ENCODE assay signal across 17 cellular contexts in the genomic region with DNA sequence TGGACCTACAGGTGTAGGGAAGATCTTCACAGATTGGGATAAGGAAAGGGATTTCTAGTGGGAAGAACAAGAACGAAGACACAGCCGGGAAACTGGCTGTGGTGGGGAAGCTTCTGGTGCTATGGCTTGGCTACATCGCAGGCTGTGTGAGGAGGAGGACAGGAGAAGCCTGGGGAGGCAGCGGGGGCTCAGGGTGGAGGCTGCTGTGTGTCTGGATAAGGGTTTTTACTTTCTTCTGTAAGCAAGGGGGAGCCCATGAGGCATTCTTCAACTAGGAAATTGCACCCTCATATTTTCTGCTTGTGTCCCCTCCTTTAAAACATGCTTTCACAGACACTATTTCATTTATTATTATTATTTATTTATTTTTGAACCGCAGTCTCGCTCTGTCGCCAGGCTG. TPM values are rescaled to one million over a fixed set of nuclear protein-coding genes. Genes with fewer than 3 reads are reported as not detected.
DNase-seq lines count a peak whose midpoint lies in the region; ATAC-seq, FAIRE-seq and TF ChIP-seq lines count a peak whose summit lies in the region.
"Had no signal": no experiment of that assay in that cellular context is flagged by ENCODE, and none has a peak within 500 bp of the region (broad histone marks: within the 10 kb centered on the region; RNA-seq: fewer than 3 reads in every experiment).

No MANE protein-coding gene starts in this region.

- peak; percentile 55 for DNase-seq in A673 (ENCODE audit: low spot score)
- no peak for DNase-seq in GM10248 (ENCODE audit: extremely low spot score)
- no peak for DNase-seq in fibroblast of pulmonary artery (ENCODE audit: low read depth)
- DNase-seq in activated CD4-positive, alpha-beta memory T cell treated with anti-CD3 and anti-CD28 coated beads, Interleukin-2, amount 10 ng/mL, durations not matched to agents 7 days and 5 days: no peak
- no peak for DNase-seq in T-helper 9 cell
- DNase-seq in HepG2 (ENCODE audit: low spot score): no peak
- DNase-seq: activated naive CD8-positive, alpha-beta T cell treated with anti-CD3 and anti-CD28 coated beads for 36 hours; DMS79; glutamatergic neuron; NCI-H526 treated with DMSO at 0.1 percent for 48 hours; psoas muscle; Right ventricle myocardium superior had no signal

- peaks cover 23% of the 10 kb centered on the region for H3K4me1 ChIP-seq in A673 (ENCODE audit: insufficient read depth, low read length, poor library complexity, severe bottlenecking)
- H3K4me1 ChIP-seq in OCI-LY3 (ENCODE audit: low read length): peaks cover 26% of the 10 kb centered on the region
- H3K4me1 ChIP-seq in HepG2 (ENCODE audit: insufficient read depth, low read length): peaks cover 50% of the 10 kb centered on the region

- no peak for TF ChIP-seq EP300 in HepG2 (IDR thresholded peaks at IDR 0.05; ENCODE audit: low read depth in 2 of 2, low read length in 2 of 2)
- TF ChIP-seq EP300 in HepG2 (CRISPR knock-in tag; IDR thresholded peaks at IDR 0.05; ENCODE audit: borderline replicate concordance): no peak

- H3K4me2 ChIP-seq in OCI-LY3 (ENCODE audit: low read length): no peak overlapping the region
- no peak overlapping the region for H3K4me2 ChIP-seq in HepG2 (ENCODE audit: low read depth, low read length)
- H3K4me2 ChIP-seq: KMS-11 had no signal

- H3K27me3 Mint-ChIP-seq in activated CD4-positive, alpha-beta memory T cell treated with anti-CD3 and anti-CD28 coated beads, Interleukin-2, amount 10 ng/mL, durations not matched to agents 7 days and 5 days: peaks cover 6% of the 10 kb centered on the region
- H3K27me3 Mint-ChIP-seq: activated naive CD8-positive, alpha-beta T cell treated with anti-CD3 and anti-CD28 coated beads for 36 hours had no signal

- H3K4me3 Mint-ChIP-seq in activated CD4-positive, alpha-beta memory T cell treated with anti-CD3 and anti-CD28 coated beads, Interleukin-2, amount 10 ng/mL, durations not matched to agents 7 days and 5 days: no peak overlapping the region
- H3K4me3 Mint-ChIP-seq: activated naive CD8-positive, alpha-beta T cell treated with anti-CD3 and anti-CD28 coated beads for 36 hours had no signal

- in situ Hi-C loops in HepG2 (cut with HindIII; ENCODE audit: extremely low pct_ligation_motif_present, low pct_unique_long_range_greater_than_20kb): no loop called here

- H4K20me1 ChIP-seq in OCI-LY3 (ENCODE audit: insufficient read depth, low read length) (no peaks in the 10 kb centered on the region), HepG2 (ENCODE audit: insufficient read depth, low read length) (no peaks in the 10 kb centered on the region)

- H3K4me3 ChIP-seq in A673 (ENCODE audit: low read depth, low read length, poor library complexity, severe bottlenecking): no peak overlapping the region
- no peak overlapping the region for H3K4me3 ChIP-seq in OCI-LY3 (ENCODE audit: low read length)
- no peak overlapping the region for H3K4me3 ChIP-seq in fibroblast of pulmonary artery (replicated peaks; ENCODE audit: low read depth, low read length)
- no peak overlapping the region for H3K4me3 ChIP-seq in HepG2 (replicated peaks in 1 of 3; ENCODE audit: insufficient read depth in 1 of 3, low read depth in 2 of 3, low read length in 3 of 3)
- H3K4me3 ChIP-seq: psoas muscle had no signal

- H3K9ac ChIP-seq in OCI-LY3 (ENCODE audit: low read length): no peak overlapping the region
- no peak overlapping the region for H3K9ac ChIP-seq in HepG2 (ENCODE audit: insufficient read depth, low read depth, low read length)
- H3K9ac ChIP-seq: KMS-11 had no signal

- H3K79me2 ChIP-seq in OCI-LY3 (ENCODE audit: low read length): peaks cover 20% of the 10 kb centered on the region
- peaks cover 15% of the 10 kb centered on the region for H3K79me2 ChIP-seq in HepG2 (ENCODE audit: insufficient read depth, low read length)

- POLR2A ChIA-PET in A673 (lab: Charles Lee; ENCODE audit: low non-redundant PET): interaction anchor here (0.6 kb wide), 1 partner anchor 206 kb away, joined by 3 read pairs; no protein-coding TSS in a partner anchor
- POLR2A ChIA-PET in GM10248 (lab: Yijun Ruan, JAX): no interaction called here
- POLR2A ChIA-PET in activated CD4-positive, alpha-beta memory T cell treated with anti-CD3 and anti-CD28 coated beads, Interleukin-2, amount 10 ng/mL, durations not matched to agents 7 days and 5 days (lab: Charles Lee): interaction anchor here (0.6 to 1.6 kb wide), 2 partner anchors 107 to 119 kb away, joined by 3 read pairs; no protein-coding TSS in a partner anchor
- POLR2A ChIA-PET in HepG2 (lab: Yijun Ruan, JAX): interaction anchor here (0.7 to 8.2 kb wide), 3 partner anchors 10 to 772 kb away, joined by 3 to 252 read pairs (median 4); no protein-coding TSS in a partner anchor

- H3K27ac Mint-ChIP-seq in activated CD4-positive, alpha-beta memory T cell treated with anti-CD3 and anti-CD28 coated beads, Interleukin-2, amount 10 ng/mL, durations not matched to agents 7 days and 5 days: no peak overlapping the region
- H3K27ac Mint-ChIP-seq: activated naive CD8-positive, alpha-beta T cell treated with anti-CD3 and anti-CD28 coated beads for 36 hours had no signal

- intact Hi-C loops in A673 (cut with micrococcal nuclease; ENCODE audit: unreplicated experiment): loop anchor here (5.0 kb wide), 1 partner anchor 202 kb away; no protein-coding TSS in a partner anchor
- intact Hi-C loops in HepG2 (cut with micrococcal nuclease; ENCODE audit: unreplicated experiment): no loop called here

- no peak for ATAC-seq in HG03025 (IDR thresholded peaks at IDR 0.05; ENCODE audit: low FRiP score, unreplicated experiment)
- no peak for ATAC-seq in HepG2
- ATAC-seq: psoas muscle had no signal

- BruUV-seq in A673 (replicated peaks; lab: Mats Ljungman, UMichigan): no TSS peak
- BruUV-seq in HepG2 (replicated peaks; lab: Mats Ljungman, UMichigan): no TSS peak

- TF ChIP-seq CTCF in A673 (conservative IDR thresholded peaks at IDR 0.05; ENCODE audit: low read depth, low read length): peak; percentile 41
- TF ChIP-seq CTCF in GM10248 (IDR thresholded peaks at IDR 0.05; ENCODE audit: control extremely low read depth, extremely low read depth, low read depth, missing control alignments): peak; percentile 24
- TF ChIP-seq CTCF in OCI-LY3 (IDR thresholded peaks at IDR 0.05; ENCODE audit: low read depth, low read length): 0 out of 2 replicates have a peak, but pooled peaks have one; percentile 13
- TF ChIP-seq CTCF in fibroblast of pulmonary artery (IDR thresholded peaks at IDR 0.05; ENCODE audit: low read length, missing control alignments): peak; percentile 12
- TF ChIP-seq CTCF in HepG2 (CRISPR knock-in tag; IDR thresholded peaks at IDR 0.05): no peak

- no peaks in the 10 kb centered on the region for H3K36me3 ChIP-seq in A673 (ENCODE audit: insufficient read depth, low read length, poor library complexity, severe bottlenecking)
- H3K36me3 ChIP-seq in OCI-LY3 (replicated peaks; ENCODE audit: low read depth, low read length): peaks cover 4% of the 10 kb centered on the region
- no peaks in the 10 kb centered on the region for H3K36me3 ChIP-seq in HepG2 (replicated peaks in 1 of 2; ENCODE audit: control insufficient read depth in 1 of 2, insufficient read depth in 2 of 2, low read length in 2 of 2)

- H3K9me3 Mint-ChIP-seq in activated CD4-positive, alpha-beta memory T cell treated with anti-CD3 and anti-CD28 coated beads, Interleukin-2, amount 10 ng/mL, durations not matched to agents 7 days and 5 days: no peaks in the 10 kb centered on the region
- H3K9me3 Mint-ChIP-seq: activated naive CD8-positive, alpha-beta T cell treated with anti-CD3 and anti-CD28 coated beads for 36 hours had no signal

- H2AFZ ChIP-seq in OCI-LY3 (ENCODE audit: low read depth, low read length): no peak overlapping the region
- H2AFZ ChIP-seq in HepG2 (ENCODE audit: low read length): no peak overlapping the region

- CTCF ChIA-PET in A673 (lab: Charles Lee) (interaction anchor here (0.6 to 1.1 kb wide), 3 partner anchors 31 to 45 kb away, joined by 3 to 9 read pairs (median 3); no protein-coding TSS in a partner anchor), GM10248 (lab: Yijun Ruan, JAX) (interaction anchor here (0.7 to 22.6 kb wide), 5 partner anchors 25 to 107 kb away, joined by 3 to 496 read pairs (median 6); partner anchors contain the start of genes AANAT and UBE2O), HepG2 (lab: Yijun Ruan, JAX; ENCODE audit: low intra/inter-chr PET ratio, low total read pairs) (interaction anchor here (2.1 to 4.5 kb wide), 2 partner anchors 38 to 44 kb away, joined by 9 to 86 read pairs; partner anchors contain the start of gene AANAT)
- CTCF ChIA-PET in activated CD4-positive, alpha-beta memory T cell treated with anti-CD3 and anti-CD28 coated beads, Interleukin-2, amount 10 ng/mL, durations not matched to agents 7 days and 5 days (lab: Charles Lee): interaction anchor here (0.7 to 7.5 kb wide), 7 partner anchors 10 to 106 kb away, joined by 4 to 46 read pairs (median 11); partner anchors contain the start of genes AANAT and UBE2O

- H3K36me3 Mint-ChIP-seq in activated CD4-positive, alpha-beta memory T cell treated with anti-CD3 and anti-CD28 coated beads, Interleukin-2, amount 10 ng/mL, durations not matched to agents 7 days and 5 days (ENCODE audit: low read depth): no peaks in the 10 kb centered on the region

- H3K9me3 ChIP-seq in A673 (ENCODE audit: low read depth, low read length, poor library complexity, severe bottlenecking) (no peaks in the 10 kb centered on the region), OCI-LY3 (ENCODE audit: insufficient read depth, low read length) (no peaks in the 10 kb centered on the region), HepG2 (ENCODE audit: low read length) (no peaks in the 10 kb centered on the region)
- H3K9me3 ChIP-seq: psoas muscle had no signal

- H3K4me1 Mint-ChIP-seq in activated CD4-positive, alpha-beta memory T cell treated with anti-CD3 and anti-CD28 coated beads, Interleukin-2, amount 10 ng/mL, durations not matched to agents 7 days and 5 days: peaks cover 48% of the 10 kb centered on the region

- no peak for TF ChIP-seq RAD21 in HepG2 (CRISPR knock-in tag; IDR thresholded peaks at IDR 0.05)

- 34% methylated on average over 7 of the region's 7 CpGs for WGBS in HepG2 (ENCODE audit: low lambda C conversion rate)

- FAIRE-seq in HepG2 (lab: Jason Lieb, UNC): no peak
- FAIRE-seq: endothelial cell of umbilical vein, GM12891 had no signal

- no peak overlapping the region for H3K27ac ChIP-seq in A673 (ENCODE audit: low read depth, low read length, poor library complexity, severe bottlenecking)
- H3K27ac ChIP-seq in OCI-LY3 (ENCODE audit: low read length): no peak overlapping the region
- H3K27ac ChIP-seq in HepG2 (ENCODE audit: extremely low read length, insufficient read depth, low read length): no peak overlapping the region
- H3K27ac ChIP-seq: KMS-11, psoas muscle had no signal

- H3K27me3 ChIP-seq in A673 (replicated peaks; ENCODE audit: insufficient read depth, low read depth, low read length, poor library complexity) (no peaks in the 10 kb centered on the region), OCI-LY3 (ENCODE audit: low read depth, low read length) (no peaks in the 10 kb centered on the region), HepG2 (ENCODE audit: control insufficient read depth in 1 of 2, insufficient read depth in 2 of 2, low read length in 2 of 2) (peaks cover 0 to 12% of the 10 kb centered on the region in 2 experiments; a peak in 3 of 5 replicates)

- TF ChIP-seq POLR2A in HepG2 (IDR thresholded peaks at IDR 0.05; ENCODE audit: insufficient read depth in 1 of 2, low read depth in 2 of 2, low read length in 2 of 2): no peak

RNA-seq across cellular contexts. Expression of gene RHBDF2, which starts 2.9 kb away (rescaled TPM):
- total RNA-seq in A673 (2021): 20.4 and 26.5 TPM in 2 replicates
- total RNA-seq in activated CD4-positive, alpha-beta memory T cell treated with anti-CD3 and anti-CD28 coated beads, Interleukin-2, amount 10 ng/mL, durations not matched to agents 7 days and 5 days: 10 to 100 TPM; 33.2 to 33.8 TPM
- 4.2 and 7.8 TPM in 2 replicates for total RNA-seq in HepG2 (2016; rRNA removed; fragmentation: Illumina TruSeq; extraction: Trizol)
- 3.3 and 3.4 TPM in 2 replicates for total RNA-seq in HepG2 (2016; cell fraction: cytosol; rRNA removed; fragmentation: Illumina TruSeq; extraction: Trizol; ENCODE audit: low read depth)
- 2.8 and 8.6 TPM in 2 replicates for total RNA-seq in HepG2 (2016; cell fraction: insoluble cytoplasmic fraction; rRNA removed; fragmentation: Illumina TruSeq; extraction: Trizol)
- 3.2 and 3.5 TPM in 2 replicates for total RNA-seq in HepG2 (2016; cell fraction: membrane; rRNA removed; fragmentation: Illumina TruSeq; extraction: Trizol)
- 10.0 and 14.7 TPM in 2 replicates for total RNA-seq in HepG2 (2016; cell fraction: nucleus; rRNA removed; fragmentation: Illumina TruSeq; extraction: Trizol)
- polyA plus RNA-seq in HepG2 (2011; rRNA removed): 24.2 and 27.6 TPM in 2 replicates
- 9.7 and 15.2 TPM in 2 replicates for polyA plus RNA-seq in HepG2 (2011; cell fraction: cytosol; rRNA removed)
- 96.1 and 124 TPM in 2 replicates for polyA plus RNA-seq in HepG2 (2011; cell fraction: nucleus; rRNA removed)
- 17.9 and 27.7 TPM in 2 replicates for polyA plus RNA-seq in HepG2 (2012)
- polyA plus RNA-seq in HepG2 (2016; cell fraction: cytosol; fragmentation: Illumina TruSeq; extraction: Trizol; ENCODE audit: low read depth): 1.2 and 1.5 TPM in 2 replicates
- 3.8 and 4.6 TPM in 2 replicates for polyA plus RNA-seq in HepG2 (2016; cell fraction: insoluble cytoplasmic fraction; fragmentation: Illumina TruSeq; extraction: Trizol; ENCODE audit: low read depth)
- polyA plus RNA-seq in HepG2 (2016; cell fraction: membrane; fragmentation: Illumina TruSeq; extraction: Trizol; ENCODE audit: low read depth): 2.0 and 3.1 TPM in 2 replicates
- polyA plus RNA-seq in HepG2 (2016; cell fraction: nucleus; fragmentation: Illumina TruSeq; extraction: Trizol; ENCODE audit: insufficient read depth, low read depth): 23.9 and 27.3 TPM in 2 replicates
- 8.1 and 40.4 TPM in 2 replicates for polyA minus RNA-seq in HepG2 (2011; rRNA and poly(A)+ RNA removed; ENCODE audit: low replicate concordance)
- polyA minus RNA-seq in HepG2 (2011; cell fraction: cytosol; rRNA and poly(A)+ RNA removed): 12.8 and 13.5 TPM in 2 replicates
- 26.5 and 30.6 TPM in 2 replicates for polyA minus RNA-seq in HepG2 (2011; cell fraction: nucleus; rRNA and poly(A)+ RNA removed)

RNA-seq across cellular contexts. Expression of gene CYGB, which starts 33.4 kb away (rescaled TPM):
- total RNA-seq in A673 (2021): 0.56 and 0.61 TPM in 2 replicates
- total RNA-seq in activated CD4-positive, alpha-beta memory T cell treated with anti-CD3 and anti-CD28 coated beads, Interleukin-2, amount 10 ng/mL, durations not matched to agents 7 days and 5 days: not detected
- total RNA-seq in HepG2 (2016; rRNA removed; fragmentation: Illumina TruSeq; extraction: Trizol): 27.1 and 28.9 TPM in 2 replicates
- 5.2 and 8.2 TPM in 2 replicates for total RNA-seq in HepG2 (2016; cell fraction: cytosol; rRNA removed; fragmentation: Illumina TruSeq; extraction: Trizol; ENCODE audit: low read depth)
- total RNA-seq in HepG2 (2016; cell fraction: insoluble cytoplasmic fraction; rRNA removed; fragmentation: Illumina TruSeq; extraction: Trizol): 25.6 and 28.4 TPM in 2 replicates
- 16.6 and 21.7 TPM in 2 replicates for total RNA-seq in HepG2 (2016; cell fraction: membrane; rRNA removed; fragmentation: Illumina TruSeq; extraction: Trizol)
- total RNA-seq in HepG2 (2016; cell fraction: nucleus; rRNA removed; fragmentation: Illumina TruSeq; extraction: Trizol): 14.7 and 17.2 TPM in 2 replicates
- 18.9 and 23.3 TPM in 2 replicates for polyA plus RNA-seq in HepG2 (2011; rRNA removed)
- polyA plus RNA-seq in HepG2 (2011; cell fraction: cytosol; rRNA removed): 19.3 and 25.5 TPM in 2 replicates
- 17.6 and 23.0 TPM in 2 replicates for polyA plus RNA-seq in HepG2 (2011; cell fraction: nucleus; rRNA removed)
- polyA plus RNA-seq in HepG2 (2012): 20.2 and 20.5 TPM in 2 replicates
- polyA plus RNA-seq in HepG2 (2016; cell fraction: cytosol; fragmentation: Illumina TruSeq; extraction: Trizol; ENCODE audit: low read depth): 6.2 and 7.9 TPM in 2 replicates
- polyA plus RNA-seq in HepG2 (2016; cell fraction: insoluble cytoplasmic fraction; fragmentation: Illumina TruSeq; extraction: Trizol; ENCODE audit: low read depth): 28.7 and 30.6 TPM in 2 replicates
- polyA plus RNA-seq in HepG2 (2016; cell fraction: membrane; fragmentation: Illumina TruSeq; extraction: Trizol; ENCODE audit: low read depth): 21.0 and 21.3 TPM in 2 replicates
- 24.9 and 26.1 TPM in 2 replicates for polyA plus RNA-seq in HepG2 (2016; cell fraction: nucleus; fragmentation: Illumina TruSeq; extraction: Trizol; ENCODE audit: insufficient read depth, low read depth)
- 0.26 and 16.8 TPM in 2 replicates for polyA minus RNA-seq in HepG2 (2011; rRNA and poly(A)+ RNA removed; ENCODE audit: low replicate concordance)
- 9.7 and 11.8 TPM in 2 replicates for polyA minus RNA-seq in HepG2 (2011; cell fraction: cytosol; rRNA and poly(A)+ RNA removed)
- 12.9 and 17.7 TPM in 2 replicates for polyA minus RNA-seq in HepG2 (2011; cell fraction: nucleus; rRNA and poly(A)+ RNA removed)

RNA-seq across cellular contexts. Expression of gene PRCD, which starts 35.7 kb away (rescaled TPM):
- total RNA-seq in A673 (2021): not detected in 2 replicates
- total RNA-seq in activated CD4-positive, alpha-beta memory T cell treated with anti-CD3 and anti-CD28 coated beads, Interleukin-2, amount 10 ng/mL, durations not matched to agents 7 days and 5 days: not detected
- total RNA-seq in HepG2 (2016; rRNA removed; fragmentation: Illumina TruSeq; extraction: Trizol): 0.52 TPM in 1 of 2 replicates, not detected in the other
- not detected in 2 replicates for total RNA-seq in HepG2 (2016; cell fraction: cytosol; rRNA removed; fragmentation: Illumina TruSeq; extraction: Trizol; ENCODE audit: low read depth)
- total RNA-seq in HepG2 (2016; cell fraction: insoluble cytoplasmic fraction; rRNA removed; fragmentation: Illumina TruSeq; extraction: Trizol): 0.36 and 0.48 TPM in 2 replicates
- not detected in 2 replicates for total RNA-seq in HepG2 (2016; cell fraction: membrane; rRNA removed; fragmentation: Illumina TruSeq; extraction: Trizol)
- total RNA-seq in HepG2 (2016; cell fraction: nucleus; rRNA removed; fragmentation: Illumina TruSeq; extraction: Trizol): not detected in 2 replicates
- polyA plus RNA-seq in HepG2 (2011; rRNA removed): 0.35 and 0.51 TPM in 2 replicates
- not detected in 2 replicates for polyA plus RNA-seq in HepG2 (2011; cell fraction: cytosol; rRNA removed)
- polyA plus RNA-seq in HepG2 (2011; cell fraction: nucleus; rRNA removed): 0.06 TPM in 1 of 2 replicates, not detected in the other
- 0.61 and 0.71 TPM in 2 replicates for polyA plus RNA-seq in HepG2 (2012)
- polyA plus RNA-seq in HepG2 (2016; cell fraction: cytosol; fragmentation: Illumina TruSeq; extraction: Trizol; ENCODE audit: low read depth): 0.25 TPM in 1 of 2 replicates, not detected in the other
- polyA plus RNA-seq in HepG2 (2016; cell fraction: insoluble cytoplasmic fraction; fragmentation: Illumina TruSeq; extraction: Trizol; ENCODE audit: low read depth): not detected in 2 replicates
- not detected in 2 replicates for polyA plus RNA-seq in HepG2 (2016; cell fraction: membrane; fragmentation: Illumina TruSeq; extraction: Trizol; ENCODE audit: low read depth)
- polyA plus RNA-seq in HepG2 (2016; cell fraction: nucleus; fragmentation: Illumina TruSeq; extraction: Trizol; ENCODE audit: insufficient read depth, low read depth): not detected in 2 replicates
- polyA minus RNA-seq in HepG2 (2011; rRNA and poly(A)+ RNA removed; ENCODE audit: low replicate concordance): 0.70 TPM in 1 of 2 replicates, not detected in the other
- polyA minus RNA-seq in HepG2 (2011; cell fraction: cytosol; rRNA and poly(A)+ RNA removed): not detected in 2 replicates
- not detected in 2 replicates for polyA minus RNA-seq in HepG2 (2011; cell fraction: nucleus; rRNA and poly(A)+ RNA removed)
- total RNA-seq: endothelial cell of umbilical vein had no signal
- polyA plus RNA-seq: endothelial cell of umbilical vein had no signal

RNA-seq across cellular contexts. Expression of gene AANAT, which starts 36.7 kb away (rescaled TPM):
- total RNA-seq in A673 (2021): not detected in 2 replicates
- total RNA-seq in activated CD4-positive, alpha-beta memory T cell treated with anti-CD3 and anti-CD28 coated beads, Interleukin-2, amount 10 ng/mL, durations not matched to agents 7 days and 5 days: not detected
- not detected in 2 replicates for total RNA-seq in HepG2 (2016; rRNA removed; fragmentation: Illumina TruSeq; extraction: Trizol)
- total RNA-seq in HepG2 (2016; cell fraction: cytosol; rRNA removed; fragmentation: Illumina TruSeq; extraction: Trizol; ENCODE audit: low read depth): not detected in 2 replicates
- total RNA-seq in HepG2 (2016; cell fraction: insoluble cytoplasmic fraction; rRNA removed; fragmentation: Illumina TruSeq; extraction: Trizol): not detected in 2 replicates
- not detected in 2 replicates for total RNA-seq in HepG2 (2016; cell fraction: membrane; rRNA removed; fragmentation: Illumina TruSeq; extraction: Trizol)
- total RNA-seq in HepG2 (2016; cell fraction: nucleus; rRNA removed; fragmentation: Illumina TruSeq; extraction: Trizol): not detected in 2 replicates
- 0.03 and 0.07 TPM in 2 replicates for polyA plus RNA-seq in HepG2 (2011; rRNA removed)
- not detected in 2 replicates for polyA plus RNA-seq in HepG2 (2011; cell fraction: cytosol; rRNA removed)
- 0.23 and 0.42 TPM in 2 replicates for polyA plus RNA-seq in HepG2 (2011; cell fraction: nucleus; rRNA removed)
- 0.31 TPM in 1 of 2 replicates, not detected in the other for polyA plus RNA-seq in HepG2 (2012)
- not detected in 2 replicates for polyA plus RNA-seq in HepG2 (2016; cell fraction: cytosol; fragmentation: Illumina TruSeq; extraction: Trizol; ENCODE audit: low read depth)
- not detected in 2 replicates for polyA plus RNA-seq in HepG2 (2016; cell fraction: insoluble cytoplasmic fraction; fragmentation: Illumina TruSeq; extraction: Trizol; ENCODE audit: low read depth)
- polyA plus RNA-seq in HepG2 (2016; cell fraction: membrane; fragmentation: Illumina TruSeq; extraction: Trizol; ENCODE audit: low read depth): not detected in 2 replicates
- polyA plus RNA-seq in HepG2 (2016; cell fraction: nucleus; fragmentation: Illumina TruSeq; extraction: Trizol; ENCODE audit: insufficient read depth, low read depth): not detected in 2 replicates
- polyA minus RNA-seq in HepG2 (2011; rRNA and poly(A)+ RNA removed; ENCODE audit: low replicate concordance): not detected in 2 replicates
- polyA minus RNA-seq in HepG2 (2011; cell fraction: cytosol; rRNA and poly(A)+ RNA removed): not detected in 2 replicates
- not detected in 2 replicates for polyA minus RNA-seq in HepG2 (2011; cell fraction: nucleus; rRNA and poly(A)+ RNA removed)
- total RNA-seq: endothelial cell of umbilical vein, psoas muscle, Right ventricle myocardium superior had no signal
- polyA plus RNA-seq: endothelial cell of umbilical vein had no signal

RNA-seq across cellular contexts. Expression of gene UBE2O, which starts 51.2 kb away (rescaled TPM):
- total RNA-seq in A673 (2021) (56.9 and 57.4 TPM in 2 replicates), HepG2 (2016; rRNA removed; fragmentation: Illumina TruSeq; extraction: Trizol) (21.5 and 22.3 TPM in 2 replicates)
- total RNA-seq in activated CD4-positive, alpha-beta memory T cell treated with anti-CD3 and anti-CD28 coated beads, Interleukin-2, amount 10 ng/mL, durations not matched to agents 7 days and 5 days: 10 to 100 TPM; 26.5 to 28.9 TPM
- 2.7 and 3.0 TPM in 2 replicates for total RNA-seq in HepG2 (2016; cell fraction: cytosol; rRNA removed; fragmentation: Illumina TruSeq; extraction: Trizol; ENCODE audit: low read depth)
- 22.1 and 22.5 TPM in 2 replicates for total RNA-seq in HepG2 (2016; cell fraction: insoluble cytoplasmic fraction; rRNA removed; fragmentation: Illumina TruSeq; extraction: Trizol)
- total RNA-seq in HepG2 (2016; cell fraction: membrane; rRNA removed; fragmentation: Illumina TruSeq; extraction: Trizol): 7.2 and 8.1 TPM in 2 replicates
- 23.0 and 27.1 TPM in 2 replicates for total RNA-seq in HepG2 (2016; cell fraction: nucleus; rRNA removed; fragmentation: Illumina TruSeq; extraction: Trizol)
- polyA plus RNA-seq in HepG2 (2011; rRNA removed): 23.5 and 30.4 TPM in 2 replicates
- polyA plus RNA-seq in HepG2 (2011; cell fraction: cytosol; rRNA removed): 11.6 and 11.8 TPM in 2 replicates
- 87.2 and 93.5 TPM in 2 replicates for polyA plus RNA-seq in HepG2 (2011; cell fraction: nucleus; rRNA removed)
- polyA plus RNA-seq in HepG2 (2012): 28.0 and 29.8 TPM in 2 replicates
- polyA plus RNA-seq in HepG2 (2016; cell fraction: cytosol; fragmentation: Illumina TruSeq; extraction: Trizol; ENCODE audit: low read depth): 0.86 and 0.95 TPM in 2 replicates
- polyA plus RNA-seq in HepG2 (2016; cell fraction: insoluble cytoplasmic fraction; fragmentation: Illumina TruSeq; extraction: Trizol; ENCODE audit: low read depth): 15.3 and 21.2 TPM in 2 replicates
- 2.1 and 3.0 TPM in 2 replicates for polyA plus RNA-seq in HepG2 (2016; cell fraction: membrane; fragmentation: Illumina TruSeq; extraction: Trizol; ENCODE audit: low read depth)
- polyA plus RNA-seq in HepG2 (2016; cell fraction: nucleus; fragmentation: Illumina TruSeq; extraction: Trizol; ENCODE audit: insufficient read depth, low read depth): 66.1 and 73.3 TPM in 2 replicates
- 39.5 and 89.3 TPM in 2 replicates for polyA minus RNA-seq in HepG2 (2011; rRNA and poly(A)+ RNA removed; ENCODE audit: low replicate concordance)
- 31.1 and 31.4 TPM in 2 replicates for polyA minus RNA-seq in HepG2 (2011; cell fraction: cytosol; rRNA and poly(A)+ RNA removed)
- 27.4 and 30.3 TPM in 2 replicates for polyA minus RNA-seq in HepG2 (2011; cell fraction: nucleus; rRNA and poly(A)+ RNA removed)
